1 cellular context compared by ENCODE assay signal in genomic region chr19:804419-805160, GRCh38.
TF ChIP-seq lines count a peak whose summit lies in the region.

No MANE protein-coding gene starts in this region.

TF ChIP-seq in GM12878, 131 proteins besides CTCF, POLR2A, EP300 and RAD21:
- TF ChIP-seq CHD4 (IDR thresholded peaks at IDR 0.05) (no peak), POLR2AphosphoS5 (IDR thresholded peaks at IDR 0.05; ENCODE audit: low read length) (peak; percentile 29; the same call in 1 of the 2 replicates)
